9 cellular contexts compared by ENCODE assay signal in genomic region chr11:116312560-116313340, GRCh38.
DNase-seq lines count a peak whose midpoint lies in the region; ATAC-seq and TF ChIP-seq lines count a peak whose summit lies in the region.
"Had no signal": no experiment of that assay in that cellular context is flagged by ENCODE, and none has a peak within 500 bp of the region (broad histone marks: within the 10 kb centered on the region; RNA-seq: fewer than 3 reads in every experiment).

No MANE protein-coding gene starts in this region.

- ATAC-seq in HG03280 (IDR thresholded peaks at IDR 0.05; ENCODE audit: unreplicated experiment) (no peak), GM21515 (IDR thresholded peaks at IDR 0.05; ENCODE audit: unreplicated experiment) (no peak), HG02798 (IDR thresholded peaks at IDR 0.05; ENCODE audit: poor library complexity, unreplicated experiment) (no peak)

- intact Hi-C loops in posterior cingulate gyrus (cut with DNase I), result no loop called here

- no peak for TF ChIP-seq CTCF in brain microvascular endothelial cell (IDR thresholded peaks at IDR 0.05; ENCODE audit: low read depth, low read length, missing control alignments)

- no peak overlapping the region for H3K4me3 ChIP-seq in brain microvascular endothelial cell (ENCODE audit: low read depth, low read length)

- H3K27ac ChIP-seq in brain microvascular endothelial cell, result no peak overlapping the region
- H3K27ac ChIP-seq: epithelial cell of prostate had no signal

- no peaks in the 10 kb centered on the region for H3K27me3 ChIP-seq in brain microvascular endothelial cell (replicated peaks)

- H3K36me3 ChIP-seq in brain microvascular endothelial cell (replicated peaks), result no peaks in the 10 kb centered on the region

- in situ Hi-C loops in brain microvascular endothelial cell (cut with HindIII; ENCODE audit: low pct_ligation_motif_present, low sequenced_read_pairs), result no loop called here

- peak; percentile 69 for DNase-seq in GF-D8 (lab: John Stamatoyannopoulos, UW)
- peak; percentile 84 for DNase-seq in NCI-H774 (lab: John Stamatoyannopoulos, UW)
- peak; percentile 24 for DNase-seq in fibroblast of the conjunctiva (ENCODE audit: low read depth)
- peak; percentile 72 to 97 (median 84) for DNase-seq in posterior cingulate gyrus
- no peak for DNase-seq in brain microvascular endothelial cell
